13 cellular contexts compared by ENCODE assay signal in the genomic region with DNA sequence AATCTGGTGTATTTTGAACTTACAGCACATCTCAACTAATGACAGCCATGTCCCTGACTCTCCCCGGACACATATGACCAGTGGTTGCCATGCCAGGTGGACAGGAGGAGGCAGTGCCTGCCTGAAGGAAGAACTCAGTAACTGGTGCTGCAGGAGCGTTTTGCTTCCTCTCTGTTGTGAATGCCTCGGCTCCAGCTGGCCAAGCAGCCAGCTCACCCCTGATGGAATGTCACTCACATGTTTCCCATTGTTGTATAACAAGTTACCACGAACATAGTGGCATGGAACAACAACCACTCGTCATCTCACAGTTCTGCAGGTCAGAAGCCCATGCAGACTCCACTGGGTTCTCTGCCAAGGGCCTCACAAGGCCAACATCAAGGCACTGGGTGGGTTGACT. TPM values are rescaled to one million over a fixed set of nuclear protein-coding genes. Genes with fewer than 3 reads are reported as not detected.
A peak's percentile ranks its signal among the peaks of the same experiment; 100 is the strongest.
DNase-seq lines count a peak whose midpoint lies in the region; ATAC-seq and TF ChIP-seq lines count a peak whose summit lies in the region.
"Had no signal": no experiment of that assay in that cellular context is flagged by ENCODE, and none has a peak within 500 bp of the region (broad histone marks: within the 10 kb centered on the region; RNA-seq: fewer than 3 reads in every experiment).

No MANE protein-coding gene starts in this region.

- H3K36me3 ChIP-seq in heart right ventricle, result no peaks in the 10 kb centered on the region
- H3K36me3 ChIP-seq in right atrium auricular region, result no peaks in the 10 kb centered on the region
- H3K36me3 ChIP-seq: gastroesophageal sphincter had no signal

- H3K4me3 ChIP-seq in heart right ventricle (no peak overlapping the region), right atrium auricular region (no peak overlapping the region)
- H3K4me3 ChIP-seq: gastroesophageal sphincter, mucosa of descending colon had no signal

- DNase-seq in heart right ventricle (no peak), right atrium auricular region (ENCODE audit: low spot score) (no peak), astrocyte of the hippocampus (ENCODE audit: low read depth, low spot score) (peak; percentile 61), iris pigment epithelial cell (ENCODE audit: low read depth) (peak; percentile 79), NCI-H510A (lab: John Stamatoyannopoulos, UW) (no peak), NCI-H2171 treated with DMSO at 0.1 percent for 48 hours (lab: John Stamatoyannopoulos, UW) (no peak), DMS 273 (lab: John Stamatoyannopoulos, UW; ENCODE audit: unreplicated experiment) (no peak)
- DNase-seq in activated CD8-positive, alpha-beta memory T cell treated with anti-CD3 and anti-CD28 coated beads, Interleukin-2, amount 50 U/mL, for 4 hours, result no peak
- DNase-seq: KBM-7, mucosa of descending colon, NCI-H510A treated with DMSO at 0.1 percent for 48 hours, T-helper 1 cell had no signal

- ATAC-seq in heart right ventricle, result peak in 7 of 8 donors; percentile 42 to 64 (median 55)
- ATAC-seq: gastroesophageal sphincter, mucosa of descending colon had no signal

- H3K27ac ChIP-seq in heart right ventricle (no peak overlapping the region), right atrium auricular region (no peak overlapping the region)
- H3K27ac ChIP-seq: gastroesophageal sphincter had no signal

- WGBS in heart right ventricle, 2 donors, result 19 to 29% methylated on average over 5 of the region's 5 CpGs

- no peaks in the 10 kb centered on the region for H3K9me3 ChIP-seq in heart right ventricle
- no peaks in the 10 kb centered on the region for H3K9me3 ChIP-seq in right atrium auricular region
- H3K9me3 ChIP-seq: gastroesophageal sphincter, mucosa of descending colon had no signal

- H3K4me1 ChIP-seq in heart right ventricle (peaks cover 0 to 8% (median 0%) of the 10 kb centered on the region in 9 donors), right atrium auricular region (no peaks in the 10 kb centered on the region)
- H3K4me1 ChIP-seq: gastroesophageal sphincter had no signal

- intact Hi-C loops in heart right ventricle (cut with DNase I), result no loop called here

- TF ChIP-seq CTCF in heart right ventricle (IDR thresholded peaks at IDR 0.05) (no peak), right atrium auricular region (IDR thresholded peaks at IDR 0.05) (no peak)

- H3K27me3 ChIP-seq in heart right ventricle, result peaks cover 0 to 10% (median 4%) of the 10 kb centered on the region in 7 donors
- no peaks in the 10 kb centered on the region for H3K27me3 ChIP-seq in right atrium auricular region
- H3K27me3 ChIP-seq: gastroesophageal sphincter had no signal

RNA-seq across cellular contexts. Expression of a gene that starts 20.1 kb away (rescaled TPM):
- total RNA-seq in heart right ventricle (10 to 100 TPM in 1 of 10 donors, 1 to 10 TPM in 7, under 1 TPM in 2; 0.72 to 29.4 (median 2.5) TPM), right atrium auricular region (10 to 100 TPM in 1 of 2 donors, 1 to 10 TPM in 1; 2.2 to 10.6 TPM)
- polyA plus RNA-seq in heart right ventricle, result 1 to 10 TPM; 1.7 to 1.9 TPM

Comparison
In these comparisons a context has a peak if more than half of its experiments do, and no peak if none do; other contexts are left out.
1. DNase-seq: peak in astrocyte of the hippocampus (single experiment) and iris pigment epithelial cell (single experiment); none in heart right ventricle (0 of 2), right atrium auricular region (single experiment), NCI-H510A (single experiment), NCI-H2171 treated with DMSO at 0.1 percent for 48 hours (single experiment), DMS 273 (single experiment) and activated CD8-positive, alpha-beta memory T cell treated with anti-CD3 and anti-CD28 coated beads, Interleukin-2, amount 50 U/mL, for 4 hours (single experiment).